In the genomic region with DNA sequence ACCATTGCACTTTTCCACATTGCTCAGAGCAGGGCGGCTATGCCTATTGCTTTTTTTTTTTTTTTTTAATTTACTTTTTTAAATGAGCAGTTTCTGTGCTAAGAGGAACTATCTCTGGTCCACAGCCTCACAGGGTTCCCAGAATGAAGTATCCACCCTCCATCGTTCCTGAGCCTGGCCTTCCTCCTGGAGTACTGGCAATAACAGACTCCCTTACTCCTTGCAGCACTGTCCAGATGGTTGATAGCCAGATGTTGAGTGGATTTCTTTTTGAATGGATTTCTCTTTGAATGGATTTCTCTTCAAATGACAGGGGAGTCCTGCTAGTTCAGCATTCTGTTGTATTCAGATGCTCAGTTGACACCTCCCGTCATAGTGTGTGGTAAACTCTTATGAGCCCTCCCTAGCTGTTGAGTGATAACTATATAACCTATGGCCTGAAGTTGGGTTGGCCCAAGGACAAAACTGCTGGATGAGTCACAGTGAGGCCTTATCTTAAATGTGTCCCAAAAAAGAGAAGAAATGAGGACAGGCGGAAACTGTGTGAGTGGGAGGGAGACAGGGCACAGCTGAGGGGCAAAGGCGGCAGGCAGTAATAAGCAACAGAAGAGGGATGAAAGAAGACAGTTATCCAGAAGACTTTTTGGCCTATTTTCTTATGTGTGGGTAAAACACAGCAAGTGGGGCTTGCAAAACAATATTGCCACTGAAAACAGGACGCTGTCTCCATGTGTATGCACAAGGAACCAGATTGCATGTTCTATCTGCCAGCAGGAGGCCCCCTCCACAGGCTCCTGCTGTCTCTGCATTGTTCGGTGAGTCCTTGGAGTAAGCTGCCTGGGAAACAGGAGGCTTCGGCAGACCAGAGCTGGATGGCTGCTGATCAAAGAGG, we compare ENCODE assay signal across 8 cellular contexts.
A peak's percentile ranks its signal among the peaks of the same experiment; 100 is the strongest.
DNase-seq lines count a peak whose midpoint lies in the region; ATAC-seq and TF ChIP-seq lines count a peak whose summit lies in the region.

No MANE protein-coding gene starts in this region.

- peak; percentile 69; the same call in 1 of the 2 replicates for ATAC-seq in HCT116
- peak; percentile 77 for ATAC-seq in Right ventricle myocardium superior (ENCODE audit: poor library complexity)
- ATAC-seq in sciatic nerve: peak; percentile 50
- ATAC-seq in HG02763 (IDR thresholded peaks at IDR 0.05; ENCODE audit: unreplicated experiment): no peak

- no peak overlapping the region for H3K9ac ChIP-seq in HCT116 (ENCODE audit: low read length)

- no TSS peak for BruUV-seq in HCT116 (replicated peaks; lab: Mats Ljungman, UMichigan)

- H4K20me1 ChIP-seq in HCT116 (ENCODE audit: insufficient read depth): no peaks in the 10 kb centered on the region

- H3K79me2 ChIP-seq in HCT116 (ENCODE audit: insufficient read depth, low read length): no peaks in the 10 kb centered on the region

- H3K9me2 ChIP-seq in HCT116 (ENCODE audit: insufficient read depth): no peaks in the 10 kb centered on the region

- no peaks in the 10 kb centered on the region for H3K36me3 ChIP-seq in HCT116 (ENCODE audit: control insufficient read depth in 1 of 2, insufficient read depth in 2 of 2, low read length in 2 of 2)
- no peaks in the 10 kb centered on the region for H3K36me3 ChIP-seq in effector memory CD4-positive, alpha-beta T cell (ENCODE audit: control insufficient read depth, insufficient read depth, low read length)

- intact Hi-C loops in HCT116 (cut with micrococcal nuclease): no loop called here
- intact Hi-C loops in Right ventricle myocardium superior (cut with DNase I): loop anchor here (5.0 kb wide), 1 partner anchor 211 kb away; a partner anchor contains a TSS
- intact Hi-C loops in sciatic nerve (cut with DNase I): no loop called here

- no peak overlapping the region for H2AFZ ChIP-seq in HCT116 (ENCODE audit: low read depth, low read length, poor library complexity, severe bottlenecking)

- no peak; the same call in 1 of the 2 replicates for TF ChIP-seq RAD21 in HCT116 (IDR thresholded peaks at IDR 0.05; ENCODE audit: low read depth)

- no peak overlapping the region for H3K27ac ChIP-seq in HCT116 (ENCODE audit: low read depth, low read length)
- H3K27ac ChIP-seq in effector memory CD4-positive, alpha-beta T cell (ENCODE audit: insufficient read depth, low read length, poor library complexity, severe bottlenecking): no peak overlapping the region

- no peaks in the 10 kb centered on the region for H3K27me3 ChIP-seq in HCT116 (ENCODE audit: insufficient read depth, low read length)
- no peaks in the 10 kb centered on the region for H3K27me3 ChIP-seq in effector memory CD4-positive, alpha-beta T cell (replicated peaks; ENCODE audit: control insufficient read depth, insufficient read depth, low read length, poor library complexity, severe bottlenecking)

- H3K4me2 ChIP-seq in HCT116 (ENCODE audit: low read length): no peak overlapping the region

- TF ChIP-seq CTCF in HCT116 (IDR thresholded peaks at IDR 0.05 in 2 of 3, conservative IDR thresholded peaks at IDR 0.05 in 1 of 3; ENCODE audit: borderline replicate concordance in 1 of 3, insufficient read depth in 1 of 3, low read depth in 2 of 3, low read length in 2 of 3): peak in 2 of 3 experiments; percentile 11 to 28; a peak in 3 of 6 replicates

- no peak for DNase-seq in HCT116 (ENCODE audit: low read depth, low spot score)
- DNase-seq in SKM-1 (lab: John Stamatoyannopoulos, UW; ENCODE audit: unreplicated experiment): peak; percentile 13
- peak; percentile 68 for DNase-seq in Right ventricle myocardium superior
- no peak for DNase-seq in sciatic nerve (ENCODE audit: low spot score)
- DNase-seq in NCI-H2196 treated with DMSO at 0.1 percent for 48 hours (lab: John Stamatoyannopoulos, UW; ENCODE audit: unreplicated experiment): no peak
- DNase-seq in ecto neural progenitor cell (ENCODE audit: low spot score): no peak
- DNase-seq in effector memory CD4-positive, alpha-beta T cell: no peak

- no peaks in the 10 kb centered on the region for H3K4me1 ChIP-seq in HCT116 (ENCODE audit: control insufficient read depth in 1 of 2, insufficient read depth in 2 of 2, low read length in 2 of 2)
- no peaks in the 10 kb centered on the region for H3K4me1 ChIP-seq in effector memory CD4-positive, alpha-beta T cell (ENCODE audit: control insufficient read depth, insufficient read depth, low read length, poor library complexity, severe bottlenecking)

- no peak for TF ChIP-seq POLR2A in HCT116 (IDR thresholded peaks at IDR 0.05; ENCODE audit: borderline replicate concordance, extremely low read depth, insufficient read depth, insufficient read length)

- RAD21 ChIA-PET in HCT116 (lab: Charles Lee; ENCODE audit: low non-redundant PET in 1 of 2, low total read pairs in 2 of 2, uncharacterized antibody in 2 of 2, unreplicated experiment in 2 of 2): no interaction called here

- no peaks in the 10 kb centered on the region for H3K9me3 ChIP-seq in HCT116 (ENCODE audit: control insufficient read depth in 1 of 2, insufficient read depth in 1 of 2, low read depth in 1 of 2, low read length in 2 of 2)
- H3K9me3 ChIP-seq in effector memory CD4-positive, alpha-beta T cell (ENCODE audit: control insufficient read depth, low read length): no peaks in the 10 kb centered on the region

- CTCF ChIA-PET in HCT116 (lab: Charles Lee): no interaction called here

- no peak overlapping the region for H3K4me3 ChIP-seq in HCT116 (replicated peaks in 1 of 2; ENCODE audit: low read depth in 1 of 2, low read length in 2 of 2)
- no peak overlapping the region for H3K4me3 ChIP-seq in effector memory CD4-positive, alpha-beta T cell (ENCODE audit: insufficient read depth, low read depth, low read length, poor library complexity, severe bottlenecking)

- POLR2A ChIA-PET in HCT116 (lab: Charles Lee): no interaction called here

TF ChIP-seq in HCT116, 20 proteins besides CTCF, POLR2A, EP300 and RAD21:
- no peak for TF ChIP-seq EZH2 (IDR thresholded peaks at IDR 0.05)
- no peak for TF ChIP-seq CBX3 (IDR thresholded peaks at IDR 0.05; ENCODE audit: low read depth)
- TF ChIP-seq FOSL1 (IDR thresholded peaks at IDR 0.05; ENCODE audit: low read depth): no peak

Comparison
In these comparisons a context has a peak if more than half of its experiments do, and no peak if none do; other contexts are left out.
1. DNase-seq: peak in SKM-1 (single experiment) and Right ventricle myocardium superior (single experiment); none in HCT116 (single experiment), sciatic nerve (single experiment), NCI-H2196 treated with DMSO at 0.1 percent for 48 hours (single experiment), ecto neural progenitor cell (single experiment) and effector memory CD4-positive, alpha-beta T cell (0 of 3).